25 cellular contexts compared by ENCODE assay signal in the genomic region with DNA sequence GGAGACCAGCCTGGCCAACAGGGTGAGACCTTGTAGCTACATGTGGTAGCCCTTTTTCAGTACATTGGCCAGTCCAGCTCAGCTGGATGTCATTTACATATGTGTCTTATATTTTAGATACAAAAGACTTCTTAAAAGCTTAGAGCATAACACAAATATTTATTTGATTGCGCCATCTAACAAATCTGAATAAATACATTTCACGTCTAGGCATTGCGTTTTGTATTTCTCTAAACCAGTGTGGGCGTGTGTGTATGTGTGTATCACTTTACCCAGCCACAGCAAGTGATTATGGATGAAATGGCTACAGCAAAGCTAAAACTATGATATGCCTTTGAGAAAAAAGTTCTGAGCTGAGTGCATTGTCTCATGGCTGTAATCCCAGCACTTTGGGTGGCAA.
"Had no signal": no experiment of that assay in that cellular context is flagged by ENCODE, and none has a peak within 500 bp of the region (broad histone marks: within the 10 kb centered on the region; RNA-seq: fewer than 3 reads in every experiment).

No MANE protein-coding gene starts in this region.

- H3K9me3 Mint-ChIP-seq: naive thymus-derived CD4-positive, alpha-beta T cell; stimulated activated naive CD8-positive, alpha-beta T cell treated with anti-CD3 and anti-CD28 coated beads, Interleukin-15, amount 100 ng/mL, for 72 hours; type B pancreatic cell had no signal

- H3K27me3 ChIP-seq: esophagus muscularis mucosa, gastrocnemius medialis, heart left ventricle, hepatocyte, left lung, right lobe of liver, suprapubic skin, thyroid gland had no signal

- H3K36me3 ChIP-seq: gastrocnemius medialis, heart left ventricle, left lung, right lobe of liver, suprapubic skin, thyroid gland had no signal

- H3K4me3 ChIP-seq: coronary artery, esophagus muscularis mucosa, gastrocnemius medialis, heart left ventricle, hepatocyte, left lung, right lobe of liver, suprapubic skin, thyroid gland had no signal

- ATAC-seq: gastrocnemius medialis; heart left ventricle; left cardiac atrium; left lung; naive thymus-derived CD4-positive, alpha-beta T cell; right lobe of liver; stimulated activated naive CD8-positive, alpha-beta T cell treated with anti-CD3 and anti-CD28 coated beads, Interleukin-15, amount 100 ng/mL, for 72 hours had no signal

- H3K9ac ChIP-seq: parathyroid adenoma had no signal

- H3K27ac Mint-ChIP-seq: progenitor cell of endocrine pancreas, type B pancreatic cell had no signal

- H3K4me3 Mint-ChIP-seq: naive thymus-derived CD4-positive, alpha-beta T cell; stimulated activated naive CD8-positive, alpha-beta T cell treated with anti-CD3 and anti-CD28 coated beads, Interleukin-15, amount 100 ng/mL, for 72 hours; type B pancreatic cell had no signal

- H3K9me3 ChIP-seq: esophagus muscularis mucosa, gastrocnemius medialis, heart left ventricle, left lung, right lobe of liver, suprapubic skin, thyroid gland had no signal

- DNase-seq: dermis blood vessel endothelial cell; effector memory CD4-positive, alpha-beta T cell; foreskin fibroblast; gastrocnemius medialis; heart left ventricle; left cardiac atrium; left lung; mammary epithelial cell; mesendoderm; midbrain; naive thymus-derived CD4-positive, alpha-beta T cell; right lobe of liver; small intestine; stimulated activated CD4-positive, alpha-beta T cell treated with anti-CD3 and anti-CD28 coated beads, Interleukin-15, amount 100 ng/mL, for 24 hours; stimulated activated CD4-positive, alpha-beta T cell treated with anti-CD3 and anti-CD28 coated beads, Interleukin-2, amount 100 ng/mL, for 48 hours; stimulated activated naive CD4-positive, alpha-beta T cell; stimulated activated naive CD8-positive, alpha-beta T cell treated with anti-CD3 and anti-CD28 coated beads, Interleukin-15, amount 100 ng/mL, for 72 hours had no signal

- H3K27me3 Mint-ChIP-seq: naive thymus-derived CD4-positive, alpha-beta T cell; progenitor cell of endocrine pancreas; stimulated activated naive CD8-positive, alpha-beta T cell treated with anti-CD3 and anti-CD28 coated beads, Interleukin-15, amount 100 ng/mL, for 72 hours; type B pancreatic cell had no signal

- H3K27ac ChIP-seq: coronary artery, esophagus muscularis mucosa, gastrocnemius medialis, heart left ventricle, hepatocyte, parathyroid adenoma, right lobe of liver, suprapubic skin, thyroid gland had no signal
